8 cellular contexts compared by ENCODE assay signal in the genomic region with DNA sequence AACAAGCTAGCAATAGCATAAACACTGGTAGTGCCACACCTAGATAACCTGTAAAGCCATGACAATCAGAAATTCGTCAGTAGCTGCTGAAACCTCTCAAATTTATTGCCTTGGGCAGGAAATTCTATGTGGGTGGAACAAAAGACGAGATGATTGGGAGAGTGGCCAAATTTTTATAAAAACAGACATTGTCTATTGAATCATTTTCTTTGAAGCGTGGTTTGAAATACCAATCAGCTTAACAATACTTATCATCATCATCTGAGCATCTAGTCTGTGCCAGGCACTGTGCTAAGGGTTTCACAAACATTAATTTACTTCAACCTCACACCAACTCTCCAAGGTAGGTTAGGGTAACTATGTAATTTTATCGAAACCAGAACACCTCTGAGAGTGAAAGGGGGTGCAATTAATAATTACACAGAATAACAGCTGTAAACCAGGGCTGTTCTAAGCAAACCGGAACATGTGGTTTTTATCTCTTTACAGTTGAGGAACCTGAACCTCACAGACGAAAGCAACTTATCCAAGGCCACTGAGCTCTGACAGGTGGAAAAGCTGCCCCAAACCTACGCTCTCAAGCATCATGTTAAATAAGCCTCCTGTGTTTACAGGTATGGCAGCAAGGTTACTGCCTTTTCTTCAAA. TPM values are rescaled to one million over a fixed set of nuclear protein-coding genes. Genes with fewer than 3 reads are reported as not detected.
DNase-seq lines count a peak whose midpoint lies in the region; ATAC-seq lines count a peak whose summit lies in the region.

No MANE protein-coding gene starts in this region.

- ATAC-seq in CD4-positive, CD25-positive, alpha-beta regulatory T cell (ENCODE audit: low read depth in 2 of 2) = peak; percentile 74 to 86
- ATAC-seq in GM19043 (IDR thresholded peaks at IDR 0.05; ENCODE audit: low read depth, unreplicated experiment) (peak; percentile 96), HG03135 (IDR thresholded peaks at IDR 0.05; ENCODE audit: unreplicated experiment) (peak; percentile 97)

- peaks cover 3% of the 10 kb centered on the region for H3K27me3 Mint-ChIP-seq in CD4-positive, CD25-positive, alpha-beta regulatory T cell
- H3K27me3 Mint-ChIP-seq in T-helper 1 cell treated with Interleukin-12 subunit alpha and Interleukin-12 subunit beta and Interleukin-4 antibody, amounts not matched to agents 30 μg/mL and 1 μg/mL, for 36 hours (ENCODE audit: low read depth) = no peaks in the 10 kb centered on the region

- H3K4me3 Mint-ChIP-seq in CD4-positive, CD25-positive, alpha-beta regulatory T cell = peak overlapping the region; percentile 59 to 84 (median 80)
- peak overlapping the region; percentile 35 for H3K4me3 Mint-ChIP-seq in T-helper 1 cell treated with Interleukin-12 subunit alpha and Interleukin-12 subunit beta and Interleukin-4 antibody, amounts not matched to agents 30 μg/mL and 1 μg/mL, for 36 hours

- no peaks in the 10 kb centered on the region for H3K36me3 Mint-ChIP-seq in CD4-positive, CD25-positive, alpha-beta regulatory T cell
- peaks cover 5% of the 10 kb centered on the region for H3K36me3 Mint-ChIP-seq in T-helper 1 cell treated with Interleukin-12 subunit alpha and Interleukin-12 subunit beta and Interleukin-4 antibody, amounts not matched to agents 30 μg/mL and 1 μg/mL, for 36 hours (ENCODE audit: low read depth)

- H3K9me3 Mint-ChIP-seq in CD4-positive, CD25-positive, alpha-beta regulatory T cell = peaks cover 0 to 2% (median 0%) of the 10 kb centered on the region in 7 donors
- H3K9me3 Mint-ChIP-seq in T-helper 1 cell treated with Interleukin-12 subunit alpha and Interleukin-12 subunit beta and Interleukin-4 antibody, amounts not matched to agents 30 μg/mL and 1 μg/mL, for 36 hours = peaks cover 3% of the 10 kb centered on the region

- peak overlapping the region; percentile 81 to 94 (median 93) for H3K27ac Mint-ChIP-seq in CD4-positive, CD25-positive, alpha-beta regulatory T cell
- H3K27ac Mint-ChIP-seq in T-helper 1 cell treated with Interleukin-12 subunit alpha and Interleukin-12 subunit beta and Interleukin-4 antibody, amounts not matched to agents 30 μg/mL and 1 μg/mL, for 36 hours = peak overlapping the region; percentile 73

- no peaks in the 10 kb centered on the region for H3K9me3 ChIP-seq in CD4-positive, CD25-positive, alpha-beta regulatory T cell (ENCODE audit: control insufficient read depth in 2 of 2, low read length in 2 of 2)

- peak overlapping the region; percentile 85 for H3K4me3 ChIP-seq in CD4-positive, CD25-positive, alpha-beta regulatory T cell (ENCODE audit: low read depth, low read length)

- peak; percentile 24 to 87 (median 61) for DNase-seq in CD4-positive, CD25-positive, alpha-beta regulatory T cell
- DNase-seq in iris pigment epithelial cell (ENCODE audit: low read depth) = peak; percentile 70
- no peak for DNase-seq in middle frontal gyrus (ENCODE audit: extremely low spot score, low spot score)
- no peak for DNase-seq in NCI-H524 treated with DMSO at 0.1 percent for 48 hours (lab: John Stamatoyannopoulos, UW)
- DNase-seq in stimulated activated CD4-positive, alpha-beta T cell treated with anti-CD3 and anti-CD28 coated beads, Interleukin-2, amount 100 ng/mL, for 48 hours = no peak

- H3K4me1 ChIP-seq in CD4-positive, CD25-positive, alpha-beta regulatory T cell (ENCODE audit: control insufficient read depth, insufficient read depth, low read length, poor library complexity, severe bottlenecking) = peaks cover 25% of the 10 kb centered on the region

- H3K27ac ChIP-seq in CD4-positive, CD25-positive, alpha-beta regulatory T cell (ENCODE audit: insufficient read depth, low read length, poor library complexity, severe bottlenecking) = peak overlapping the region; percentile 77

- H3K27me3 ChIP-seq in CD4-positive, CD25-positive, alpha-beta regulatory T cell (ENCODE audit: control insufficient read depth, insufficient read depth, low read length) = no peaks in the 10 kb centered on the region

- no peaks in the 10 kb centered on the region for H3K36me3 ChIP-seq in CD4-positive, CD25-positive, alpha-beta regulatory T cell (ENCODE audit: control insufficient read depth, insufficient read depth, low read length)

- H3K4me1 Mint-ChIP-seq in CD4-positive, CD25-positive, alpha-beta regulatory T cell = peaks cover 14 to 34% (median 23%) of the 10 kb centered on the region in 4 donors
- peaks cover 22% of the 10 kb centered on the region for H3K4me1 Mint-ChIP-seq in T-helper 1 cell treated with Interleukin-12 subunit alpha and Interleukin-12 subunit beta and Interleukin-4 antibody, amounts not matched to agents 30 μg/mL and 1 μg/mL, for 36 hours (ENCODE audit: low read depth)

RNA-seq across cellular contexts. Expression of gene NHSL1, which starts 43.4 kb away (rescaled TPM):
- not detected for total RNA-seq in CD4-positive, CD25-positive, alpha-beta regulatory T cell
- under 1 TPM in 1 of 4 donors, not detected in 3; 0.03 TPM for polyA plus RNA-seq in CD4-positive, CD25-positive, alpha-beta regulatory T cell

RNA-seq across cellular contexts. Expression of gene HEBP2, which starts 51.8 kb away (rescaled TPM):
- 57.5 TPM for total RNA-seq in CD4-positive, CD25-positive, alpha-beta regulatory T cell
- polyA plus RNA-seq in CD4-positive, CD25-positive, alpha-beta regulatory T cell = 100 to 1,000 TPM in 1 of 4 donors, 10 to 100 TPM in 3; 65.1 to 115 (median 81.0) TPM

Comparison
In these comparisons a context has a peak if more than half of its experiments do, and no peak if none do; other contexts are left out.
1. DNase-seq: peak in CD4-positive, CD25-positive, alpha-beta regulatory T cell (3 of 3) and iris pigment epithelial cell (single experiment); none in middle frontal gyrus (single experiment), NCI-H524 treated with DMSO at 0.1 percent for 48 hours (single experiment) and stimulated activated CD4-positive, alpha-beta T cell treated with anti-CD3 and anti-CD28 coated beads, Interleukin-2, amount 100 ng/mL, for 48 hours (0 of 2).
2. Peak in every context shown above with its lines, with median percentiles within 50 percentile points of each other: ATAC-seq.